Comparison of ENCODE assay signal across 27 cellular contexts in genomic region chr12:113547157-113547556, GRCh38.
"Had no signal": no experiment of that assay in that cellular context is flagged by ENCODE, and none has a peak within 500 bp of the region (broad histone marks: within the 10 kb centered on the region; RNA-seq: fewer than 3 reads in every experiment).

No MANE protein-coding gene starts in this region.

- H3K4me1 Mint-ChIP-seq: immature natural killer cell; mesothelial cell of epicardium; naive B cell; natural killer cell; stimulated activated memory B cell treated with anti-CD40 and anti-IgM and Interleukin-4, amounts not matched to agents 10 μg/mL and 1 μg/mL and 100 μg/mL, for 72 hours; stimulated activated naive CD8-positive, alpha-beta T cell treated with anti-CD3 and anti-CD28 coated beads, Interleukin-15, amount 100 ng/mL, for 72 hours had no signal

- H3K4me3 Mint-ChIP-seq: immature natural killer cell; mesothelial cell of epicardium; naive B cell; natural killer cell; stimulated activated memory B cell treated with anti-CD40 and anti-IgM and Interleukin-4, amounts not matched to agents 10 μg/mL and 1 μg/mL and 100 μg/mL, for 72 hours; stimulated activated naive CD8-positive, alpha-beta T cell treated with anti-CD3 and anti-CD28 coated beads, Interleukin-15, amount 100 ng/mL, for 72 hours had no signal

- DNase-seq: hypothalamus; immature natural killer cell; kidney; left colon; left ventricle myocardium inferior; mesendoderm; naive B cell; natural killer cell; occipital lobe; right lobe of liver; stimulated activated CD4-positive, alpha-beta T cell treated with anti-CD3 and anti-CD28 coated beads, Interleukin-1b, Interleukin-23, amount 100 ng/mL, for 48 hours; stimulated activated CD4-positive, alpha-beta T cell treated with anti-CD3 and anti-CD28 coated beads, Interleukin-2, amount 100 ng/mL, for 48 hours; stimulated activated CD4-positive, alpha-beta T cell treated with anti-CD3 and anti-CD28 coated beads, Interleukin-4, amount 100 ng/mL, for 4 hours; stimulated activated CD8-positive, alpha-beta memory T cell treated with anti-CD3 and anti-CD28 coated beads, Interleukin-4, amount 100 ng/mL, for 48 hours; stimulated activated naive CD4-positive, alpha-beta T cell treated with Interleukin-2 at 50 U/mL for 16 hours; stimulated activated naive CD8-positive, alpha-beta T cell treated with anti-CD3 and anti-CD28 coated beads, Interleukin-15, amount 100 ng/mL, for 72 hours; substantia nigra; transverse colon; upper lobe of left lung had no signal

- H3K9me3 Mint-ChIP-seq: natural killer cell had no signal

- H3K4me3 ChIP-seq: left ventricle myocardium inferior, lung, right atrium auricular region, right lobe of liver, smooth muscle cell, transverse colon, upper lobe of left lung, vagina had no signal

- H3K36me3 ChIP-seq: left ventricle myocardium inferior, neutrophil, right atrium auricular region, right lobe of liver, transverse colon, upper lobe of left lung, vagina had no signal

- H3K27me3 ChIP-seq: right atrium auricular region, right lobe of liver, upper lobe of left lung, vagina had no signal

- H3K9ac ChIP-seq: parathyroid adenoma had no signal

- H3K27ac Mint-ChIP-seq: immature natural killer cell; mesothelial cell of epicardium; naive B cell; natural killer cell; stimulated activated memory B cell treated with anti-CD40 and anti-IgM and Interleukin-4, amounts not matched to agents 10 μg/mL and 1 μg/mL and 100 μg/mL, for 72 hours; stimulated activated naive CD8-positive, alpha-beta T cell treated with anti-CD3 and anti-CD28 coated beads, Interleukin-15, amount 100 ng/mL, for 72 hours had no signal

- H3K27ac ChIP-seq: left ventricle myocardium inferior, neutrophil, parathyroid adenoma, right atrium auricular region, right lobe of liver, transverse colon, upper lobe of left lung, vagina had no signal

- ATAC-seq: left colon; natural killer cell; right lobe of liver; stimulated activated memory B cell treated with anti-CD40 and anti-IgM and Interleukin-4, amounts not matched to agents 10 μg/mL and 1 μg/mL and 100 μg/mL, for 72 hours; stimulated activated naive CD8-positive, alpha-beta T cell treated with anti-CD3 and anti-CD28 coated beads, Interleukin-15, amount 100 ng/mL, for 72 hours had no signal

- H2AFZ ChIP-seq: parathyroid adenoma had no signal

- H3K4me2 ChIP-seq: smooth muscle cell had no signal

- H3K9me3 ChIP-seq: neutrophil, right lobe of liver, transverse colon, vagina had no signal

- H3K36me3 Mint-ChIP-seq: immature natural killer cell; mesothelial cell of epicardium; natural killer cell; stimulated activated memory B cell treated with anti-CD40 and anti-IgM and Interleukin-4, amounts not matched to agents 10 μg/mL and 1 μg/mL and 100 μg/mL, for 72 hours had no signal

- H3K4me1 ChIP-seq: left ventricle myocardium inferior, parathyroid adenoma, right atrium auricular region, right lobe of liver, transverse colon, upper lobe of left lung, vagina had no signal
